In genomic region chr1:190250368-190250767, GRCh38 we compare ENCODE assay signal across 1 cellular context.
TF ChIP-seq lines count a peak whose summit lies in the region.

No MANE protein-coding gene starts in this region.

TF ChIP-seq in K562, 482 proteins besides CTCF, POLR2A, EP300 and RAD21 (continued from another document):
- 0 out of 2 replicates have a peak, but pooled peaks have one; percentile 59 for TF ChIP-seq ZSCAN32 (CRISPR knock-in tag; IDR thresholded peaks at IDR 0.05)
- no peak for TF ChIP-seq MTA2 (IDR thresholded peaks at IDR 0.05; ENCODE audit: low read depth)
- no peak for TF ChIP-seq DACH1 (IDR thresholded peaks at IDR 0.05; ENCODE audit: partially characterized antibody)
- no peak for TF ChIP-seq ZC3H11A (IDR thresholded peaks at IDR 0.05; ENCODE audit: low read depth, low read length)
- TF ChIP-seq CEBPG (CRISPR knock-in tag; IDR thresholded peaks at IDR 0.05), result no peak; the same call in 1 of the 2 replicates
- TF ChIP-seq CEBPG (tag; conservative IDR thresholded peaks at IDR 0.05 in 1 of 2, IDR thresholded peaks at IDR 0.05 in 1 of 2), result peak in 1 of 2 experiments; percentile 81; a peak in 2 of 4 replicates
- TF ChIP-seq ATF3 (IDR thresholded peaks at IDR 0.05), result peak; percentile 58; the same call in 1 of the 2 replicates
- TF ChIP-seq ATF3 (CRISPR knock-in tag; conservative IDR thresholded peaks at IDR 0.05), result no peak
- TF ChIP-seq ATF4 (CRISPR knock-in tag; IDR thresholded peaks at IDR 0.05), result peak; percentile 65
- peak; percentile 70 for TF ChIP-seq CEBPB (tag; IDR thresholded peaks at IDR 0.05)
- peak; percentile 75; the same call in 1 of the 2 replicates for TF ChIP-seq IRF9 (tag; IDR thresholded peaks at IDR 0.05)
- no peak for TF ChIP-seq HLTF (IDR thresholded peaks at IDR 0.05)
